1 cellular context compared by ENCODE assay signal in the genomic region with DNA sequence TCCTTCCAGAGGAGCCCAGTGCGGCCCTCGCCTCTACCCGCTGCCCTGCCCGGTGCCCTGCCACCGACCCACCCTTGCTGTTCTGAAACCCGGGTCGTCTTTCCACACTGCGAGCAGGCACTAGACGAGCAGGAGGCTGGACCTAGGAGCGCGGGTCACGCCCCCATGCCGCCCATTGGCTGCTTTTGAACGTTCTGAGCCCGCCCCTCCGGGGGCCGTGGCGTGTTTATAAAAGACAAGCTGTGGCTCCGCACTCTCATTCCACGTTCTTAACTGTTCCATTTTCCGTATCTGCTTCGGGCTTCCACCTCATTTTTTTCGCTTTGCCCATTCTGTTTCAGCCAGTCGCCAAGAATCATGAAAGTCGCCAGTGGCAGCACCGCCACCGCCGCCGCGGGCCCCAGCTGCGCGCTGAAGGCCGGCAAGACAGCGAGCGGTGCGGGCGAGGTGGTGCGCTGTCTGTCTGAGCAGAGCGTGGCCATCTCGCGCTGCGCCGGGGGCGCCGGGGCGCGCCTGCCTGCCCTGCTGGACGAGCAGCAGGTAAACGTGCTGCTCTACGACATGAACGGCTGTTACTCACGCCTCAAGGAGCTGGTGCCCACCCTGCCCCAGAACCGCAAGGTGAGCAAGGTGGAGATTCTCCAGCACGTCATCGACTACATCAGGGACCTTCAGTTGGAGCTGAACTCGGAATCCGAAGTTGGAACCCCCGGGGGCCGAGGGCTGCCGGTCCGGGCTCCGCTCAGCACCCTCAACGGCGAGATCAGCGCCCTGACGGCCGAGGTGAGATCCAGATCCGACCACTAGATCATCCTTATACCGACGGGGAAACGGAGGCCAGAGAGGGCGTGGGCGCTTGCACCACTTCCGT.
TF ChIP-seq lines count a peak whose summit lies in the region.

TSS of gene ID1 (plus strand) at position 259 of the 871 bp plus-strand sequence. CDS start at position 358, 99 bp downstream.

TF ChIP-seq in HepG2, 621 proteins besides CTCF, POLR2A, EP300 and RAD21 (continued from another document and continues in another):
- TF ChIP-seq THRA (CRISPR knock-in tag; IDR thresholded peaks at IDR 0.05; ENCODE audit: borderline replicate concordance): peak; percentile 90
- TF ChIP-seq ZNF335 (CRISPR knock-in tag; IDR thresholded peaks at IDR 0.05): peak; percentile 94
- TF ChIP-seq, protein P1, sequence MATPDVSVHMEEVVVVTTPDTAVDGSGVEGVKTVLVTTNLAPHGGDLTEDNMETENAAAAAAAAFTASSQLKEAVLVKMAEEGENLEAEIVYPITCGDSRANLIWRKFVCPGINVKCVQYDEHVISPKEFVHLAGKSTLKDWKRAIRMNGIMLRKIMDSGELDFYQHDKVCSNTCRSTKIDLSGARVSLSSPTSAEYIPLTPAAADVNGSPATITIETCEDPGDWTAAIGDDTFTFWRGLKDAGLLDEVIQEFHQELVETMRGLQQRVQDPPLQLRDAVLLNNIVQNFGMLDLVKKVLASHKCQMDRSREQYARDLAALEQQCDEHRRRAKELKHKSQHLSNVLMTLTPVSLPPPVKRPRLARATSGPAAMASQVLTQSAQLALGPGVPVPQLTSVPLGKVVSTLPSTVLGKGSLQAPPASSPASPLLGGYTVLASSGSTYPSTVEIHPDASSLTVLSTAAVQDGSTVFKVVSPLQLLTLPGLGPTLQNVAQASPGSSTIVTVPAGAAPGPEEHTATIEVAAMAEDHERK (CRISPR knock-in tag; IDR thresholded peaks at IDR 0.05; ENCODE audit: low read depth): no peak; the same call in 1 of the 2 replicates
- no peak; the same call in 1 of the 2 replicates for TF ChIP-seq ZNF460 (CRISPR knock-in tag; IDR thresholded peaks at IDR 0.05; ENCODE audit: borderline replicate concordance)
- TF ChIP-seq CREB1 (IDR thresholded peaks at IDR 0.05): peak; percentile 66
- no peak for TF ChIP-seq CREB1 (CRISPR knock-in tag; IDR thresholded peaks at IDR 0.05)
- no peak for TF ChIP-seq RFX5 (IDR thresholded peaks at IDR 0.05; ENCODE audit: low read depth, low read length)
- peak; percentile 93 for TF ChIP-seq PTBP1 (IDR thresholded peaks at IDR 0.05; ENCODE audit: low read depth, low read length, poor library complexity, severe bottlenecking)
- peak; percentile 65; the same call in 1 of the 2 replicates for TF ChIP-seq U2AF2 (IDR thresholded peaks at IDR 0.05; ENCODE audit: low read depth, low read length)
- peak; percentile 72; the same call in 1 of the 2 replicates for TF ChIP-seq NFE2L1 (CRISPR knock-in tag; IDR thresholded peaks at IDR 0.05; ENCODE audit: borderline replicate concordance)
- TF ChIP-seq, protein P2, sequence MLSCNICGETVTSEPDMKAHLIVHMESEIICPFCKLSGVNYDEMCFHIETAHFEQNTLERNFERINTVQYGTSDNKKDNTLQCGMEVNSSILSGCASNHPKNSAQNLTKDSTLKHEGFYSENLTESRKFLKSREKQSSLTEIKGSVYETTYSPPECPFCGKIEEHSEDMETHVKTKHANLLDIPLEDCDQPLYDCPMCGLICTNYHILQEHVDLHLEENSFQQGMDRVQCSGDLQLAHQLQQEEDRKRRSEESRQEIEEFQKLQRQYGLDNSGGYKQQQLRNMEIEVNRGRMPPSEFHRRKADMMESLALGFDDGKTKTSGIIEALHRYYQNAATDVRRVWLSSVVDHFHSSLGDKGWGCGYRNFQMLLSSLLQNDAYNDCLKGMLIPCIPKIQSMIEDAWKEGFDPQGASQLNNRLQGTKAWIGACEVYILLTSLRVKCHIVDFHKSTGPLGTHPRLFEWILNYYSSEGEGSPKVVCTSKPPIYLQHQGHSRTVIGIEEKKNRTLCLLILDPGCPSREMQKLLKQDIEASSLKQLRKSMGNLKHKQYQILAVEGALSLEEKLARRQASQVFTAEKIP (CRISPR knock-in tag; IDR thresholded peaks at IDR 0.05; ENCODE audit: borderline replicate concordance): peak; percentile 29; the same call in 1 of the 2 replicates
- TF ChIP-seq ZNF510 (CRISPR knock-in tag; IDR thresholded peaks at IDR 0.05; ENCODE audit: low read depth): no peak; the same call in 1 of the 2 replicates
- TF ChIP-seq NFYC (CRISPR knock-in tag; IDR thresholded peaks at IDR 0.05): peak; percentile 89
- TF ChIP-seq ZNF180 (CRISPR knock-in tag; IDR thresholded peaks at IDR 0.05; ENCODE audit: borderline replicate concordance, low read depth): no peak
- TF ChIP-seq ZFP36L1 (CRISPR knock-in tag; IDR thresholded peaks at IDR 0.05): peak; percentile 90
- TF ChIP-seq PHF5A (CRISPR knock-in tag; IDR thresholded peaks at IDR 0.05; ENCODE audit: low read depth, unreplicated experiment): peak; percentile 97
- TF ChIP-seq KDM1A (CRISPR knock-in tag; IDR thresholded peaks at IDR 0.05): no peak
- TF ChIP-seq ZNF263 (CRISPR knock-in tag; IDR thresholded peaks at IDR 0.05): peak; percentile 55; the same call in 1 of the 2 replicates
- TF ChIP-seq RAD51 (IDR thresholded peaks at IDR 0.05; ENCODE audit: borderline replicate concordance): no peak
- TF ChIP-seq IKZF4 (CRISPR knock-in tag; IDR thresholded peaks at IDR 0.05; ENCODE audit: borderline replicate concordance, low read depth, not compliant biosample characterization): peak; percentile 92
- 0 out of 2 replicates have a peak, but pooled peaks have one; percentile 27 for TF ChIP-seq SIX4 (CRISPR knock-in tag; IDR thresholded peaks at IDR 0.05)
- TF ChIP-seq, protein P3, sequence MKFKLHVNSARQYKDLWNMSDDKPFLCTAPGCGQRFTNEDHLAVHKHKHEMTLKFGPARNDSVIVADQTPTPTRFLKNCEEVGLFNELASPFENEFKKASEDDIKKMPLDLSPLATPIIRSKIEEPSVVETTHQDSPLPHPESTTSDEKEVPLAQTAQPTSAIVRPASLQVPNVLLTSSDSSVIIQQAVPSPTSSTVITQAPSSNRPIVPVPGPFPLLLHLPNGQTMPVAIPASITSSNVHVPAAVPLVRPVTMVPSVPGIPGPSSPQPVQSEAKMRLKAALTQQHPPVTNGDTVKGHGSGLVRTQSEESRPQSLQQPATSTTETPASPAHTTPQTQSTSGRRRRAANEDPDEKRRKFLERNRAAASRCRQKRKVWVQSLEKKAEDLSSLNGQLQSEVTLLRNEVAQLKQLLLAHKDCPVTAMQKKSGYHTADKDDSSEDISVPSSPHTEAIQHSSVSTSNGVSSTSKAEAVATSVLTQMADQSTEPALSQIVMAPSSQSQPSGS (CRISPR knock-in tag; IDR thresholded peaks at IDR 0.05): peak; percentile 95
- TF ChIP-seq CENPT (CRISPR knock-in tag; IDR thresholded peaks at IDR 0.05; ENCODE audit: low read depth): 0 out of 2 replicates have a peak, but pooled peaks have one; percentile 81
- TF ChIP-seq ZBTB33 (CRISPR knock-in tag; IDR thresholded peaks at IDR 0.05): no peak; the same call in 1 of the 2 replicates
- peak; percentile 32; the same call in 1 of the 2 replicates for TF ChIP-seq RCOR2 (CRISPR knock-in tag; IDR thresholded peaks at IDR 0.05)
- TF ChIP-seq, protein P4, sequence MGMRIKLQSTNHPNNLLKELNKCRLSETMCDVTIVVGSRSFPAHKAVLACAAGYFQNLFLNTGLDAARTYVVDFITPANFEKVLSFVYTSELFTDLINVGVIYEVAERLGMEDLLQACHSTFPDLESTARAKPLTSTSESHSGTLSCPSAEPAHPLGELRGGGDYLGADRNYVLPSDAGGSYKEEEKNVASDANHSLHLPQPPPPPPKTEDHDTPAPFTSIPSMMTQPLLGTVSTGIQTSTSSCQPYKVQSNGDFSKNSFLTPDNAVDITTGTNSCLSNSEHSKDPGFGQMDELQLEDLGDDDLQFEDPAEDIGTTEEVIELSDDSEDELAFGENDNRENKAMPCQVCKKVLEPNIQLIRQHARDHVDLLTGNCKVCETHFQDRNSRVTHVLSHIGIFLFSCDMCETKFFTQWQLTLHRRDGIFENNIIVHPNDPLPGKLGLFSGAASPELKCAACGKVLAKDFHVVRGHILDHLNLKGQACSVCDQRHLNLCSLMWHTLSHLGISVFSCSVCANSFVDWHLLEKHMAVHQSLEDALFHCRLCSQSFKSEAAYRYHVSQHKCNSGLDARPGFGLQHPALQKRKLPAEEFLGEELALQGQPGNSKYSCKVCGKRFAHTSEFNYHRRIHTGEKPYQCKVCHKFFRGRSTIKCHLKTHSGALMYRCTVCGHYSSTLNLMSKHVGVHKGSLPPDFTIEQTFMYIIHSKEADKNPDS (CRISPR knock-in tag; IDR thresholded peaks at IDR 0.05): peak; percentile 87; the same call in 1 of the 2 replicates
- peak; percentile 97 for TF ChIP-seq NFYB (CRISPR knock-in tag; IDR thresholded peaks at IDR 0.05)
- peak; percentile 84 for TF ChIP-seq ZNF503 (CRISPR knock-in tag; IDR thresholded peaks at IDR 0.05)
- TF ChIP-seq JUN (CRISPR knock-in tag; IDR thresholded peaks at IDR 0.05): peak; percentile 69; the same call in 1 of the 2 replicates
- no peak for TF ChIP-seq ZNF282 (IDR thresholded peaks at IDR 0.05; ENCODE audit: partially characterized antibody)
- peak; percentile 35 for TF ChIP-seq ZNF720 (CRISPR knock-in tag; IDR thresholded peaks at IDR 0.05)
- peak; percentile 92 for TF ChIP-seq PAX8 (CRISPR knock-in tag; IDR thresholded peaks at IDR 0.05; ENCODE audit: borderline replicate concordance)
- TF ChIP-seq ZFP37 (CRISPR knock-in tag; IDR thresholded peaks at IDR 0.05; ENCODE audit: borderline replicate concordance): peak; percentile 80
- TF ChIP-seq CSRNP1 (CRISPR knock-in tag; IDR thresholded peaks at IDR 0.05): peak; percentile 98
- peak; percentile 17 for TF ChIP-seq ZNF879 (CRISPR knock-in tag; IDR thresholded peaks at IDR 0.05)
- peak; percentile 90 for TF ChIP-seq HMGXB3 (CRISPR knock-in tag; IDR thresholded peaks at IDR 0.05; ENCODE audit: borderline replicate concordance)
